Comparison of ENCODE assay signal across 33 cellular contexts in the genomic region with DNA sequence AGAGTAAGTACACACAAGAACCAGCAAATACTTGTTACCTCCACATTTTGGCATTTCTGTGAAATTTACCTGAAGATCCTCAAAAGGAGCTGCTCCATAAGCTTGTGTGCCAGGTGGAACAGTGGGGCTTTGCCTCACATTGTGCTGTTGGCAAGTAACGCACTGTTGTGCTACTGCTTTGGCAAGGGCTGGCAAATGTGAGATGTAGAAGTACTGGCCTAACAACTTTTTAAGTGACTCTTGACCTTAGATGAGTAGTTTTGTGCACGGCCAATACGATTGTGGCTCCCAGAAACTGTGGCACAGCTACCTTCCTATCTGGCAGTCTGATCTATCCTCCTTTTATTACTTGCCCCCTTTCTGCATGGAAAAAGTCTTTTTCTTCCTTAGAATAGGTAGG.
"Had no signal": no experiment of that assay in that cellular context is flagged by ENCODE, and none has a peak within 500 bp of the region (broad histone marks: within the 10 kb centered on the region; RNA-seq: fewer than 3 reads in every experiment).

No MANE protein-coding gene starts in this region.

- H3K4me3 Mint-ChIP-seq: activated CD4-positive, alpha-beta memory T cell treated with anti-CD3 and anti-CD28 coated beads for 36 hours; activated naive CD4-positive, alpha-beta T cell treated with anti-CD3 and anti-CD28 coated beads, Interleukin-2, amount 10 ng/mL, durations not matched to agents 7 days and 5 days; activated naive CD8-positive, alpha-beta T cell treated with anti-CD3 and anti-CD28 coated beads, Interleukin-2, amount 10 ng/mL, durations not matched to agents 7 days and 5 days; activated T-cell treated with anti-CD3 and anti-CD28 coated beads, Interleukin-2, amount 50 U/mL, for 24 hours; brain; memory B cell; naive thymus-derived CD4-positive, alpha-beta T cell; neural crest cell; stimulated activated memory B cell treated with anti-CD40 and anti-IgM and Interleukin-4, amounts not matched to agents 10 μg/mL and 1 μg/mL and 100 μg/mL, for 72 hours; stimulated activated naive CD8-positive, alpha-beta T cell treated with anti-CD3 and anti-CD28 coated beads, Interleukin-15, amount 100 ng/mL, for 72 hours had no signal

- H3K27ac ChIP-seq: ascending aorta, coronary artery, dorsolateral prefrontal cortex, gastrocnemius medialis, right atrium auricular region, upper lobe of left lung, WERI-Rb-1 had no signal

- H3K4me3 ChIP-seq: ascending aorta, coronary artery, dorsolateral prefrontal cortex, gastrocnemius medialis, right atrium auricular region, smooth muscle cell, upper lobe of left lung had no signal

- DNase-seq: activated CD4-positive, alpha-beta memory T cell treated with anti-CD3 and anti-CD28 coated beads for 36 hours; activated CD4-positive, alpha-beta T cell treated with anti-CD3 and anti-CD28 coated beads for 48 hours; activated CD8-positive, alpha-beta memory T cell treated with anti-CD3 and anti-CD28 coated beads, Interleukin-2, amount 50 U/mL, for 48 hours; activated gamma-delta T cell; activated naive CD4-positive, alpha-beta T cell treated with anti-CD3 and anti-CD28 coated beads, Interleukin-2, amount 10 ng/mL, durations not matched to agents 7 days and 5 days; activated naive CD8-positive, alpha-beta T cell treated with anti-CD3 and anti-CD28 coated beads, Interleukin-2, amount 10 ng/mL, durations not matched to agents 7 days and 5 days; activated T-cell treated with anti-CD3 and anti-CD28 coated beads, Interleukin-2, amount 50 U/mL, for 24 hours; dorsolateral prefrontal cortex; effector memory CD4-positive, alpha-beta T cell; erythroblast; gastrocnemius medialis; hippocampal formation; left cardiac atrium; midbrain; naive thymus-derived CD4-positive, alpha-beta T cell; occipital lobe; stimulated activated CD4-positive, alpha-beta T cell treated with anti-CD3 and anti-CD28 coated beads, Interleukin-1b, Interleukin-23, amount 100 ng/mL, for 48 hours; stimulated activated CD4-positive, alpha-beta T cell treated with anti-CD3 and anti-CD28 coated beads, Interleukin-4, amount 100 ng/mL, for 4 hours; stimulated activated CD8-positive, alpha-beta memory T cell treated with anti-CD3 and anti-CD28 coated beads, Interleukin-4, amount 100 ng/mL, for 48 hours; stimulated activated naive CD8-positive, alpha-beta T cell treated with anti-CD3 and anti-CD28 coated beads, Interleukin-15, amount 100 ng/mL, for 72 hours; substantia nigra; T-helper 9 cell; WERI-Rb-1 had no signal

- H3K27ac Mint-ChIP-seq: activated CD4-positive, alpha-beta memory T cell treated with anti-CD3 and anti-CD28 coated beads for 36 hours; activated naive CD4-positive, alpha-beta T cell treated with anti-CD3 and anti-CD28 coated beads, Interleukin-2, amount 10 ng/mL, durations not matched to agents 7 days and 5 days; activated naive CD8-positive, alpha-beta T cell treated with anti-CD3 and anti-CD28 coated beads, Interleukin-2, amount 10 ng/mL, durations not matched to agents 7 days and 5 days; activated T-cell treated with anti-CD3 and anti-CD28 coated beads, Interleukin-2, amount 50 U/mL, for 24 hours; memory B cell; naive thymus-derived CD4-positive, alpha-beta T cell; stimulated activated memory B cell treated with anti-CD40 and anti-IgM and Interleukin-4, amounts not matched to agents 10 μg/mL and 1 μg/mL and 100 μg/mL, for 72 hours; stimulated activated naive CD8-positive, alpha-beta T cell treated with anti-CD3 and anti-CD28 coated beads, Interleukin-15, amount 100 ng/mL, for 72 hours had no signal

- H3K36me3 Mint-ChIP-seq: activated CD4-positive, alpha-beta memory T cell treated with anti-CD3 and anti-CD28 coated beads for 36 hours; activated naive CD4-positive, alpha-beta T cell treated with anti-CD3 and anti-CD28 coated beads, Interleukin-2, amount 10 ng/mL, durations not matched to agents 7 days and 5 days; activated naive CD8-positive, alpha-beta T cell treated with anti-CD3 and anti-CD28 coated beads, Interleukin-2, amount 10 ng/mL, durations not matched to agents 7 days and 5 days; naive thymus-derived CD4-positive, alpha-beta T cell had no signal

- H3K4me1 Mint-ChIP-seq: activated naive CD4-positive, alpha-beta T cell treated with anti-CD3 and anti-CD28 coated beads, Interleukin-2, amount 10 ng/mL, durations not matched to agents 7 days and 5 days; activated naive CD8-positive, alpha-beta T cell treated with anti-CD3 and anti-CD28 coated beads, Interleukin-2, amount 10 ng/mL, durations not matched to agents 7 days and 5 days; brain; naive thymus-derived CD4-positive, alpha-beta T cell; neural crest cell; stimulated activated memory B cell treated with anti-CD40 and anti-IgM and Interleukin-4, amounts not matched to agents 10 μg/mL and 1 μg/mL and 100 μg/mL, for 72 hours; stimulated activated naive CD8-positive, alpha-beta T cell treated with anti-CD3 and anti-CD28 coated beads, Interleukin-15, amount 100 ng/mL, for 72 hours had no signal

- H3K9me3 ChIP-seq: ascending aorta, gastrocnemius medialis, right atrium auricular region, upper lobe of left lung had no signal

- ATAC-seq: activated CD4-positive, CD25-positive, alpha-beta regulatory T cell treated with anti-CD3 and anti-CD28 coated beads, Interleukin-2, amount 50 U/mL, for 24 hours; gastrocnemius medialis; left cardiac atrium; naive thymus-derived CD4-positive, alpha-beta T cell; stimulated activated memory B cell treated with anti-CD40 and anti-IgM and Interleukin-4, amounts not matched to agents 10 μg/mL and 1 μg/mL and 100 μg/mL, for 72 hours; stimulated activated naive CD8-positive, alpha-beta T cell treated with anti-CD3 and anti-CD28 coated beads, Interleukin-15, amount 100 ng/mL, for 72 hours had no signal

- H3K27me3 ChIP-seq: ascending aorta, dorsolateral prefrontal cortex, gastrocnemius medialis, right atrium auricular region, upper lobe of left lung had no signal

- H3K27me3 Mint-ChIP-seq: activated CD4-positive, alpha-beta memory T cell treated with anti-CD3 and anti-CD28 coated beads for 36 hours; activated naive CD4-positive, alpha-beta T cell treated with anti-CD3 and anti-CD28 coated beads, Interleukin-2, amount 10 ng/mL, durations not matched to agents 7 days and 5 days; activated naive CD8-positive, alpha-beta T cell treated with anti-CD3 and anti-CD28 coated beads, Interleukin-2, amount 10 ng/mL, durations not matched to agents 7 days and 5 days; activated T-cell treated with anti-CD3 and anti-CD28 coated beads, Interleukin-2, amount 50 U/mL, for 24 hours; brain; memory B cell; naive thymus-derived CD4-positive, alpha-beta T cell; stimulated activated memory B cell treated with anti-CD40 and anti-IgM and Interleukin-4, amounts not matched to agents 10 μg/mL and 1 μg/mL and 100 μg/mL, for 72 hours; stimulated activated naive CD8-positive, alpha-beta T cell treated with anti-CD3 and anti-CD28 coated beads, Interleukin-15, amount 100 ng/mL, for 72 hours had no signal

- H3K9me3 Mint-ChIP-seq: activated CD4-positive, alpha-beta memory T cell treated with anti-CD3 and anti-CD28 coated beads for 36 hours; activated naive CD4-positive, alpha-beta T cell treated with anti-CD3 and anti-CD28 coated beads, Interleukin-2, amount 10 ng/mL, durations not matched to agents 7 days and 5 days; activated naive CD8-positive, alpha-beta T cell treated with anti-CD3 and anti-CD28 coated beads, Interleukin-2, amount 10 ng/mL, durations not matched to agents 7 days and 5 days; activated T-cell treated with anti-CD3 and anti-CD28 coated beads, Interleukin-2, amount 50 U/mL, for 24 hours; memory B cell; stimulated activated memory B cell treated with anti-CD40 and anti-IgM and Interleukin-4, amounts not matched to agents 10 μg/mL and 1 μg/mL and 100 μg/mL, for 72 hours; stimulated activated naive CD8-positive, alpha-beta T cell treated with anti-CD3 and anti-CD28 coated beads, Interleukin-15, amount 100 ng/mL, for 72 hours had no signal

- H3K4me1 ChIP-seq: ascending aorta, gastrocnemius medialis, right atrium auricular region had no signal

- H3K36me3 ChIP-seq: ascending aorta, gastrocnemius medialis, right atrium auricular region, upper lobe of left lung, WERI-Rb-1 had no signal
